ENCODE assay signal across 7 cellular contexts in genomic region chr5:116631147-116631546, GRCh38.
"Had no signal": no experiment of that assay in that cellular context is flagged by ENCODE, and none has a peak within 500 bp of the region (broad histone marks: within the 10 kb centered on the region; RNA-seq: fewer than 3 reads in every experiment).

No MANE protein-coding gene starts in this region.

- DNase-seq: H7, IMR-90 had no signal

- ATAC-seq: GM23338, HCT116, K562 had no signal

- H3K36me3 ChIP-seq: HAP-1 had no signal

- H3K4me2 ChIP-seq: GM23338 had no signal

- H3K4me3 ChIP-seq: GM23338, HAP-1, K562 had no signal

- H3K9me3 ChIP-seq: HAP-1 had no signal

- H2AFZ ChIP-seq: GM23338 had no signal

- FAIRE-seq: HTR-8/SVneo, K562 had no signal
